Comparison of ENCODE assay signal across 15 cellular contexts in the genomic region with DNA sequence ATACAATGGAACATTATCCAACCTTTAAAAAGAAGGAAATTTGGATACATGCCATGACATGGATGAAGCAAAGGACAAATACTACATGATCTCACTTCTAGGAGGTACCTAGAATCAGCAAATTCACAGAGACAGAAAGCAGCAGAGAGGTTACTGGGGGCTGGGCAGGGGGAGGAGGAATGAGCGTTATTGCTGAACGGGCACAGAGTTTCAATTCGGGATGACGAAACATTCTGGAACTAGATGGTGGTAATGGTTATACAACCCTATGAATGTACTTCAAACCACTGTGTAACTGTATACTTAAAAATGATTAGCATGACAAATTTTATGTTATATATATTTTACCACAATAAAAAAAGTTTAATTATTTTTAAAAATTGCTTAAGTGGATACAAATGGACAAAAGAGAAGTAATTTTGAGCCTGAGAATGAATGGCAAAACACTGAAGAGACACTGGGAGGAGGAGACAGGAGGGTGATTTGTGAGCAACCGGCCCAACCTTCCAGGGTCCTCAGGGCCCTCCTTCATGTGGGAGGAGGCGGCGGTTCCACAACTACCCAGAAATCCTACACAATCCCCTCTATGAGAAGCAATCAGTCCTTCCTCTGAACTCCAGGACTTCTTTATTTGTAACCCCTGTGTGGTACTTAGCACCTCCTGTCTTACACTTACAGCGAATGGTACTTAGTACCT. TPM values are rescaled to one million over a fixed set of nuclear protein-coding genes. Genes with fewer than 3 reads are reported as not detected.
DNase-seq lines count a peak whose midpoint lies in the region; ATAC-seq and TF ChIP-seq lines count a peak whose summit lies in the region.
"Had no signal": no experiment of that assay in that cellular context is flagged by ENCODE, and none has a peak within 500 bp of the region (broad histone marks: within the 10 kb centered on the region; RNA-seq: fewer than 3 reads in every experiment).

No MANE protein-coding gene starts in this region.

- H3K27me3 ChIP-seq in BLaER1 treated with 17β-estradiol and CSF1 and Interleukin-3, amounts not matched to agents 10 nM and 100 nM = no peaks in the 10 kb centered on the region
- no peaks in the 10 kb centered on the region for H3K27me3 ChIP-seq in skeletal muscle tissue (ENCODE audit: control insufficient read depth in 3 of 3, insufficient read depth in 3 of 3, low read length in 3 of 3)

- H4K20me1 ChIP-seq in BLaER1 treated with 17β-estradiol and CSF1 and Interleukin-3, amounts not matched to agents 10 nM and 100 nM = peaks cover 92 to 100% (median 100%) of the 10 kb centered on the region in 11 experiments

- H3K4me3 ChIP-seq in BLaER1 treated with 17β-estradiol and CSF1 and Interleukin-3, amounts not matched to agents 10 nM and 100 nM = peak overlapping the region in 1 of 10 experiments; percentile 2; a peak in 1 of 20 replicates
- H3K4me3 ChIP-seq in fibroblast of villous mesenchyme (ENCODE audit: low read depth, low read length) (no peak overlapping the region), skeletal muscle tissue (ENCODE audit: low read length in 3 of 3) (peak overlapping the region in 2 of 3 donors; percentile 10 to 55)

- H3K9ac ChIP-seq in BLaER1 treated with 17β-estradiol and CSF1 and Interleukin-3, amounts not matched to agents 10 nM and 100 nM = peak overlapping the region in 5 of 11 experiments; percentile 10 to 66 (median 26); a peak in 5 of 22 replicates
- peak overlapping the region in 1 of 3 donors; percentile 81 for H3K9ac ChIP-seq in skeletal muscle tissue (ENCODE audit: low read depth in 1 of 3, low read length in 3 of 3)
- H3K9ac ChIP-seq: KMS-11 had no signal

- peaks cover 36 to 100% (median 76%) of the 10 kb centered on the region in 10 experiments for H3K4me1 ChIP-seq in BLaER1 treated with 17β-estradiol and CSF1 and Interleukin-3, amounts not matched to agents 10 nM and 100 nM
- H3K4me1 ChIP-seq in skeletal muscle tissue (ENCODE audit: control insufficient read depth in 3 of 3, insufficient read depth in 3 of 3, low read length in 3 of 3) = peaks cover 80 to 90% (median 81%) of the 10 kb centered on the region in 3 donors

- H3K27ac ChIP-seq in BLaER1 treated with 17β-estradiol and CSF1 and Interleukin-3, amounts not matched to agents 10 nM and 100 nM = peak overlapping the region in 8 of 11 experiments; percentile 2 to 42 (median 11); a peak in 9 of 22 replicates
- H3K27ac ChIP-seq in skeletal muscle tissue (ENCODE audit: low read depth, low read length) = peak overlapping the region; percentile 99
- H3K27ac ChIP-seq: KMS-11 had no signal

- DNase-seq in OCI-M1 (lab: John Stamatoyannopoulos, UW) (peak; percentile 82), fibroblast of villous mesenchyme (ENCODE audit: low read depth) (peak; percentile 62), NCI-H1694 (lab: John Stamatoyannopoulos, UW) (no peak), D341Med (ENCODE audit: low spot score) (no peak)
- DNase-seq: activated CD4-positive, alpha-beta T cell treated with anti-CD3 and anti-CD28 coated beads for 48 hours; central memory CD4-positive, alpha-beta T cell; glutamatergic neuron; NCI-H1930; NCI-H510A treated with DMSO at 0.1 percent for 48 hours; T1000 had no signal

- H3K4me2 ChIP-seq in BLaER1 treated with 17β-estradiol and CSF1 and Interleukin-3, amounts not matched to agents 10 nM and 100 nM = peak overlapping the region; percentile 44 to 99 (median 64)
- H3K4me2 ChIP-seq: KMS-11 had no signal

- H3K36me3 ChIP-seq in BLaER1 treated with 17β-estradiol and CSF1 and Interleukin-3, amounts not matched to agents 10 nM and 100 nM = peaks cover 0 to 100% (median 51%) of the 10 kb centered on the region in 11 experiments; a peak in 17 of 22 replicates
- H3K36me3 ChIP-seq in skeletal muscle tissue (ENCODE audit: control insufficient read depth in 3 of 3, insufficient read depth in 3 of 3, low read length in 3 of 3) = no peaks in the 10 kb centered on the region

- ATAC-seq in GM18858 (IDR thresholded peaks at IDR 0.05; ENCODE audit: unreplicated experiment) (no peak), GM19455 (IDR thresholded peaks at IDR 0.05; ENCODE audit: unreplicated experiment) (no peak)

- TF ChIP-seq CTCF in fibroblast of villous mesenchyme (IDR thresholded peaks at IDR 0.05; ENCODE audit: insufficient read depth, low read depth, low read length) = no peak

- no peaks in the 10 kb centered on the region for H3K9me3 ChIP-seq in BLaER1 treated with 17β-estradiol and CSF1 and Interleukin-3, amounts not matched to agents 10 nM and 100 nM (replicated peaks in 1 of 11)
- no peaks in the 10 kb centered on the region for H3K9me3 ChIP-seq in skeletal muscle tissue (ENCODE audit: control insufficient read depth in 3 of 3, low read length in 3 of 3)

RNA-seq across cellular contexts. Expression of a gene that starts 14.1 kb away (rescaled TPM):
- 26.1 and 32.4 TPM in 2 replicates for total RNA-seq in fibroblast of villous mesenchyme
- 123 TPM for total RNA-seq in skeletal muscle tissue

Comparison
In these comparisons a context has a peak if more than half of its experiments do, and no peak if none do; other contexts are left out.
1. DNase-seq: peak in OCI-M1 (single experiment) and fibroblast of villous mesenchyme (single experiment); none in NCI-H1694 (single experiment) and D341Med (single experiment).